In genomic region chr1:168442931-168443330, GRCh38 we compare ENCODE assay signal across 33 cellular contexts.
A peak's percentile ranks its signal among the peaks of the same experiment; 100 is the strongest.
DNase-seq lines count a peak whose midpoint lies in the region; ATAC-seq, FAIRE-seq and TF ChIP-seq lines count a peak whose summit lies in the region.
"Had no signal": no experiment of that assay in that cellular context is flagged by ENCODE, and none has a peak within 500 bp of the region (broad histone marks: within the 10 kb centered on the region; RNA-seq: fewer than 3 reads in every experiment).

No MANE protein-coding gene starts in this region.

- no peaks in the 10 kb centered on the region for H3K4me1 ChIP-seq in GM12878 (ENCODE audit: control insufficient read depth, insufficient read depth, low read length)
- peaks cover 3% of the 10 kb centered on the region for H3K4me1 ChIP-seq in upper lobe of right lung
- H3K4me1 ChIP-seq: HAP-1, thyroid gland, vagina had no signal

- ATAC-seq in stimulated activated naive CD8-positive, alpha-beta T cell treated with anti-CD3 and anti-CD28 coated beads, Interleukin-15, amount 100 ng/mL, for 72 hours: no peak
- ATAC-seq in GM12878 (no peak), upper lobe of right lung (no peak)
- ATAC-seq: heart left ventricle, HepG2, left ventricle myocardium superior, right cardiac atrium had no signal

- H3K27me3 ChIP-seq in GM12878 (replicated peaks in 1 of 2; ENCODE audit: control insufficient read depth in 2 of 2, insufficient read depth in 2 of 2, low read length in 1 of 2) (no peaks in the 10 kb centered on the region), upper lobe of right lung (no peaks in the 10 kb centered on the region)
- H3K27me3 ChIP-seq: BE2C, brain microvascular endothelial cell, esophagus muscularis mucosa, heart left ventricle, neutrophil, thyroid gland, vagina had no signal

- no peaks in the 10 kb centered on the region for H4K20me1 ChIP-seq in GM12878 (ENCODE audit: control insufficient read depth, insufficient read depth)

- H3K4me2 ChIP-seq in GM12878 (ENCODE audit: control insufficient read depth, insufficient read depth): no peak overlapping the region
- H3K4me2 ChIP-seq: SK-N-SH had no signal

- no TSS peak for BruUV-seq in GM12878 (replicated peaks; lab: Mats Ljungman, UMichigan)

- peaks cover 4% of the 10 kb centered on the region for H3K9me3 Mint-ChIP-seq in stimulated activated naive CD8-positive, alpha-beta T cell treated with anti-CD3 and anti-CD28 coated beads, Interleukin-15, Interleukin-2, amounts not matched to agents 100 ng/mL and 50 ng/mL, for 24 hours
- no peaks in the 10 kb centered on the region for H3K9me3 Mint-ChIP-seq in stimulated activated naive CD8-positive, alpha-beta T cell treated with anti-CD3 and anti-CD28 coated beads, Interleukin-15, amount 100 ng/mL, for 72 hours

- no peak for TF ChIP-seq EP300 in GM12878 (IDR thresholded peaks at IDR 0.05; ENCODE audit: borderline replicate concordance in 1 of 2, control insufficient read depth in 1 of 2, low read depth in 2 of 2, low read length in 2 of 2)

- no peak overlapping the region for H2AFZ ChIP-seq in GM12878 (ENCODE audit: control insufficient read depth, low read depth, low read length)

- no peak overlapping the region for H3K4me3 ChIP-seq in GM12878
- H3K4me3 ChIP-seq in upper lobe of right lung: no peak overlapping the region
- H3K4me3 ChIP-seq: esophagus muscularis mucosa, HAP-1, heart left ventricle, thyroid gland, vagina had no signal

- H3K36me3 ChIP-seq in GM12878 (ENCODE audit: control insufficient read depth in 2 of 2, insufficient read depth in 2 of 2, low read length in 1 of 2) (no peaks in the 10 kb centered on the region), upper lobe of right lung (no peaks in the 10 kb centered on the region)
- H3K36me3 ChIP-seq: BE2C, brain microvascular endothelial cell, esophagus muscularis mucosa, HAP-1, heart left ventricle, neutrophil, thyroid gland, vagina had no signal

- H3K4me1 Mint-ChIP-seq in stimulated activated naive CD8-positive, alpha-beta T cell treated with anti-CD3 and anti-CD28 coated beads, Interleukin-15, Interleukin-2, amounts not matched to agents 100 ng/mL and 50 ng/mL, for 24 hours (ENCODE audit: low read depth): peaks cover 82% of the 10 kb centered on the region
- peaks cover 87% of the 10 kb centered on the region for H3K4me1 Mint-ChIP-seq in stimulated activated naive CD8-positive, alpha-beta T cell treated with anti-CD3 and anti-CD28 coated beads, Interleukin-15, amount 100 ng/mL, for 72 hours

- in situ Hi-C loops in GM12878 (cut with MboI): loop anchor here (5.0 to 10.0 kb wide), 2 partner anchors 124 to 1102 kb away; no protein-coding TSS in a partner anchor

- no peak overlapping the region for H3K9ac ChIP-seq in GM12878 (ENCODE audit: control insufficient read depth, insufficient read depth, low read length)
- H3K9ac ChIP-seq: SK-N-SH had no signal

- H3K4me3 Mint-ChIP-seq in stimulated activated naive CD8-positive, alpha-beta T cell treated with anti-CD3 and anti-CD28 coated beads, Interleukin-15, Interleukin-2, amounts not matched to agents 100 ng/mL and 50 ng/mL, for 24 hours: no peak overlapping the region
- H3K4me3 Mint-ChIP-seq in stimulated activated naive CD8-positive, alpha-beta T cell treated with anti-CD3 and anti-CD28 coated beads, Interleukin-15, amount 100 ng/mL, for 72 hours: no peak overlapping the region

- TF ChIP-seq RAD21 in GM12878 (IDR thresholded peaks at IDR 0.05; ENCODE audit: insufficient read depth, low read depth, low read length): no peak

- H3K27ac Mint-ChIP-seq in stimulated activated naive CD8-positive, alpha-beta T cell treated with anti-CD3 and anti-CD28 coated beads, Interleukin-15, Interleukin-2, amounts not matched to agents 100 ng/mL and 50 ng/mL, for 24 hours: peak overlapping the region; percentile 4
- H3K27ac Mint-ChIP-seq in stimulated activated naive CD8-positive, alpha-beta T cell treated with anti-CD3 and anti-CD28 coated beads, Interleukin-15, amount 100 ng/mL, for 72 hours: no peak overlapping the region

- FAIRE-seq in GM12878 (lab: Jason Lieb, UNC): peak; percentile 18
- FAIRE-seq: endometrium, G401.6, HepG2, keratinocyte had no signal

- no peaks in the 10 kb centered on the region for H3K27me3 Mint-ChIP-seq in stimulated activated naive CD8-positive, alpha-beta T cell treated with anti-CD3 and anti-CD28 coated beads, Interleukin-15, Interleukin-2, amounts not matched to agents 100 ng/mL and 50 ng/mL, for 24 hours
- no peaks in the 10 kb centered on the region for H3K27me3 Mint-ChIP-seq in stimulated activated naive CD8-positive, alpha-beta T cell treated with anti-CD3 and anti-CD28 coated beads, Interleukin-15, amount 100 ng/mL, for 72 hours

- RAD21 ChIA-PET in GM12878 (lab: Charles Lee; ENCODE audit: unreplicated experiment): interaction anchor here (0.7 to 12.3 kb wide), 15 partner anchors 9 to 666 kb away, joined by 3 to 179 read pairs (median 5); no protein-coding TSS in a partner anchor

- no peak overlapping the region for H3K27ac ChIP-seq in GM12878 (ENCODE audit: control insufficient read depth, insufficient read depth)
- no peak overlapping the region for H3K27ac ChIP-seq in upper lobe of right lung
- H3K27ac ChIP-seq: brain microvascular endothelial cell, esophagus muscularis mucosa, heart left ventricle, neutrophil, thyroid gland, vagina, VCaP had no signal

- DNase-seq in stimulated activated naive CD8-positive, alpha-beta T cell treated with anti-CD3 and anti-CD28 coated beads, Interleukin-15, amount 100 ng/mL, for 72 hours: no peak
- DNase-seq in NCI-H82 treated with DMSO at 0.1 percent for 48 hours (lab: John Stamatoyannopoulos, UW; ENCODE audit: unreplicated experiment): peak; percentile 65
- DNase-seq in GM12878 (ENCODE audit: low read depth, low spot score): no peak
- no peak for DNase-seq in NAMALWA (ENCODE audit: low spot score)
- DNase-seq in upper lobe of right lung: no peak
- DNase-seq in amygdala (lab: John Stamatoyannopoulos, UW): no peak
- DNase-seq: activated CD4-positive, alpha-beta T cell treated with anti-CD3 and anti-CD28 coated beads for 48 hours; activated T-cell treated with anti-CD3 and anti-CD28 coated beads, Interleukin-2, amount 50 U/mL, for 48 hours; amniotic stem cell; BE2C; brain microvascular endothelial cell; COR-L47; foreskin fibroblast; heart left ventricle; left ventricle myocardium superior; mesendoderm; NCI-H1436; NCI-H446; right cardiac atrium; SK-N-SH; stimulated activated CD4-positive, alpha-beta T cell treated with anti-CD3 and anti-CD28 coated beads, Interleukin-1b, Interleukin-23, amount 100 ng/mL, for 48 hours; T-helper 9 cell; thyroid gland had no signal

- POLR2A ChIA-PET in GM12878 (lab: Charles Lee): interaction anchor here (0.6 to 1.3 kb wide), 6 partner anchors 36 to 158 kb away, joined by 3 to 4 read pairs (median 3); no protein-coding TSS in a partner anchor

- TF ChIP-seq CTCF in GM12878 (IDR thresholded peaks at IDR 0.05 in 2 of 3, conservative IDR thresholded peaks at IDR 0.05 in 1 of 3; ENCODE audit: control insufficient read depth in 2 of 3, extremely low read depth in 1 of 3, insufficient read depth in 1 of 3, low read depth in 3 of 3, low read length in 3 of 3) (no peak), upper lobe of right lung (IDR thresholded peaks at IDR 0.05) (no peak)

- TF ChIP-seq POLR2A in GM12878 (IDR thresholded peaks at IDR 0.05; ENCODE audit: low read depth, low read length): no peak

- intact Hi-C loops in GM12878 (cut with micrococcal nuclease; ENCODE audit: unreplicated experiment) (no loop called here), upper lobe of right lung (cut with DNase I) (no loop called here)

- SMC1A ChIA-PET in GM12878 (lab: Charles Lee; ENCODE audit: uncharacterized antibody, unreplicated experiment): interaction anchor here (0.7 to 16.8 kb wide), 25 partner anchors 9 to 1030 kb away, joined by 3 to 314 read pairs (median 7); partner anchors contain the start of genes XCL1 and XCL2

- CTCF ChIA-PET in GM12878 (lab: Yijun Ruan, JAX): interaction anchor here (0.7 to 14.9 kb wide), 12 partner anchors 9 to 905 kb away, joined by 3 to 283 read pairs (median 8); no protein-coding TSS in a partner anchor

- peaks cover 4% of the 10 kb centered on the region for H3K36me3 Mint-ChIP-seq in stimulated activated naive CD8-positive, alpha-beta T cell treated with anti-CD3 and anti-CD28 coated beads, Interleukin-15, Interleukin-2, amounts not matched to agents 100 ng/mL and 50 ng/mL, for 24 hours (ENCODE audit: low read depth)

- 28% methylated on average over 2 of the region's 2 CpGs for WGBS in GM12878 (ENCODE audit: insufficient coverage, insufficient replicate concordance, low lambda C conversion rate, missing lambda C conversion rate)

- H3K9me3 ChIP-seq in GM12878 (replicated peaks; ENCODE audit: control insufficient read depth, insufficient read depth, low read length) (no peaks in the 10 kb centered on the region), upper lobe of right lung (no peaks in the 10 kb centered on the region)
- H3K9me3 ChIP-seq: BE2C, esophagus muscularis mucosa, HAP-1, heart left ventricle, neutrophil, SK-N-SH, thyroid gland, vagina had no signal

- H3K79me2 ChIP-seq in GM12878 (ENCODE audit: control insufficient read depth, insufficient read depth, low read length): no peaks in the 10 kb centered on the region
